ENCODE assay signal across 9 cellular contexts in the genomic region with DNA sequence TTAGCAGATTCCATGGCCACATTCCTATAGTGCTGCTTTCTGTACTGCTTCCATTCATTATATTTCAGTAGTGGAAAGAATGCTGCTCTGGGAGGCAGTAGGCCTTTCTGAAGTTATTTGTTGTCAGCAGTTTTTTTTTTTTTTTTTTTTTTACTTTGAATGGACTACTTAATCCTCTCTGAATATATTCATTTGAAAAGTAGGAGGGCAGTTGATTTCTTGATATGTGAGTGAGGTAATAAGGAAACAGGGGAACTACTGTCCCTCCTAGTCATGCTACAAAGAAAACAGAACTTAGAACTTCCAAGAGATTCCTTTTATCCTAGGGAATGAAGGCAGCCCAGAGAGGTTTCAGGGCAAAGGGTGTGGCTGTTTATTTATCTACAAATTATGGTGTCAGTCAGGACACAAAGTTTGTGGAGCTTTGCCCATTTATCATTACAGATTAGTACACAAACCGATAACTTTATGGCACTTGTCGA.
A peak's percentile ranks its signal among the peaks of the same experiment; 100 is the strongest.
DNase-seq lines count a peak whose midpoint lies in the region; ATAC-seq and TF ChIP-seq lines count a peak whose summit lies in the region.
"Had no signal": no experiment of that assay in that cellular context is flagged by ENCODE, and none has a peak within 500 bp of the region (broad histone marks: within the 10 kb centered on the region; RNA-seq: fewer than 3 reads in every experiment).

No MANE protein-coding gene starts in this region.

- H3K9ac ChIP-seq in PC-3 (ENCODE audit: low read length) = no peak overlapping the region

- POLR2A ChIA-PET in PC-3 (lab: Charles Lee; ENCODE audit: unreplicated experiment) = no interaction called here

- ATAC-seq in PC-3 (peak; percentile 12; the same call in 1 of the 2 replicates), psoas muscle (no peak), HG02973 (IDR thresholded peaks at IDR 0.05; ENCODE audit: unreplicated experiment) (no peak)

- DNase-seq in EH (ENCODE audit: low read depth) (peak; percentile 33), PC-3 (peak; percentile 31), erythroblast (lab: John Stamatoyannopoulos, UW) (peak; percentile 50 to 52), psoas muscle (no peak), T-helper 9 cell (no peak)
- DNase-seq in effector CD4-positive, alpha-beta T cell = no peak
- DNase-seq: NCI-H1930 had no signal

- TF ChIP-seq CTCF in PC-3 (conservative IDR thresholded peaks at IDR 0.05; ENCODE audit: low read depth, low read length) = no peak
- no peak for TF ChIP-seq CTCF in psoas muscle (IDR thresholded peaks at IDR 0.05)

- no peak overlapping the region for H2AFZ ChIP-seq in PC-3 (ENCODE audit: low read length)

- H3K4me2 ChIP-seq in PC-3 (ENCODE audit: low read length) = peak overlapping the region; percentile 19; the same call in 1 of the 2 replicates

- H3K4me3 ChIP-seq in PC-3 (ENCODE audit: low read length) = no peak overlapping the region
- peak overlapping the region; percentile 66 for H3K4me3 ChIP-seq in psoas muscle

- peaks cover 29% of the 10 kb centered on the region for H3K4me1 ChIP-seq in PC-3 (ENCODE audit: insufficient read depth, low read length)
- H3K4me1 ChIP-seq in psoas muscle = peaks cover 79% of the 10 kb centered on the region

- 74 to 85% (median 74%) methylated on average over 2 of the region's 2 CpGs for WGBS in psoas muscle, 3 donors

- no peaks in the 10 kb centered on the region for H3K36me3 ChIP-seq in PC-3 (ENCODE audit: low read depth, low read length)
- no peaks in the 10 kb centered on the region for H3K36me3 ChIP-seq in psoas muscle (ENCODE audit: insufficient read depth in 1 of 2, low read depth in 1 of 2)

- CTCF ChIA-PET in PC-3 (lab: Charles Lee) = no interaction called here

- TF ChIP-seq POLR2A in erythroblast (IDR thresholded peaks at IDR 0.05; ENCODE audit: low read length) = no peak

- no peaks in the 10 kb centered on the region for H3F3A ChIP-seq in PC-3 (ENCODE audit: low read length, unreplicated experiment)

- peaks cover 96% of the 10 kb centered on the region for H3K79me2 ChIP-seq in PC-3 (ENCODE audit: low read length)

- H3K9me2 ChIP-seq in PC-3 (replicated peaks; ENCODE audit: low read length) = no peaks in the 10 kb centered on the region

- H3K27me3 ChIP-seq in PC-3 (ENCODE audit: low read length) = no peaks in the 10 kb centered on the region
- no peaks in the 10 kb centered on the region for H3K27me3 ChIP-seq in psoas muscle (ENCODE audit: insufficient read depth in 3 of 3, low read length in 2 of 3)

- no TSS peak for BruUV-seq in PC-3 (replicated peaks; lab: Mats Ljungman, UMichigan)

- H3K9me3 ChIP-seq in PC-3 (ENCODE audit: low read length) = no peaks in the 10 kb centered on the region
- no peaks in the 10 kb centered on the region for H3K9me3 ChIP-seq in psoas muscle

- peaks cover 6% of the 10 kb centered on the region; the same call in 1 of the 2 replicates for H4K20me1 ChIP-seq in PC-3 (ENCODE audit: low read length)

- H3K27ac ChIP-seq in PC-3 (ENCODE audit: low read length) = no peak overlapping the region
- peak overlapping the region; percentile 89 for H3K27ac ChIP-seq in psoas muscle
- H3K27ac ChIP-seq: RWPE1 had no signal

- intact Hi-C loops in PC-3 (cut with micrococcal nuclease) (loop anchor here (10.0 kb wide), 1 partner anchor 93 kb away; no protein-coding TSS in a partner anchor), psoas muscle (cut with DNase I) (loop anchor here in 1 of 2 donors (5.0 kb wide), 2 partner anchors 40 kb away; no protein-coding TSS in a partner anchor)

Comparison
In these comparisons a context has a peak if more than half of its experiments do, and no peak if none do; other contexts are left out.
1. DNase-seq: peak in EH (single experiment), PC-3 (single experiment) and erythroblast (2 of 2); none in psoas muscle (0 of 2), T-helper 9 cell (single experiment) and effector CD4-positive, alpha-beta T cell (single experiment).